ENCODE assay signal across 1 cellular context in the genomic region with DNA sequence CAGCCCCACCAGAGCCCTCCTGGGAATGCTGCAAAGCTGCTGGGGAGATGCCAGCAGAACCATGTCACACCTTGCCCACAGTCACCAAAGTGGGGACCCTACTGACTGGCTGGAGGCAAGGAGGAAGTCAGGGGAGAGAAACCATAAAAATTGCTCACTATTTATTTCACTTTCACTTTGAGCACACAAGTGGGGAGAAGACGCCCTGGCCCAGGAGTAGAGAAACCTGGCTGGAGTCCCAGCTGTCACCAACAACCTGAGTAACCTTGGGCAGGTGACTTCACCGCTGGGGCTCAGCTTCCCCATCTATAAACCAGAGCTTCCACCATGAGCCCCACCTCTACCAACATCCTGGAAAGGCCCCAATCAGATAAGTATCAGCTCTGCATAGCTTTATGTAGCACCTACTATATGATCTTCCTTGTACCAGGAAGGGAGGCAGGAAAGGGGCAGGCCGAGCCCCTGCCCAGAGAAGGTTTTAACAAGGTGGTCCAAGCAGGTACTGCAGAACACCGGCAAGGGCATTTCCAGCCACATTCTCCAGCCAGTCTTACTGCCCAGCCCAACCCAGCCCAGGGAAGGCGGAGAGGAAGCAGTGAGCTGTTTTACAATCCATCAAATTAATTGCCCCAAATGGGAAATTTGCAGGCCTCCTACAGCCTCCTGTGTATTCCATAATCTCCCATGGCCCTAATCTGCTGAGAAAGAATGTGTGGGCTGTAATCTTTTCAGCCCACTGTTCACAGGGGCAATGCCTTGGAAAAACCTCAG.
TF ChIP-seq lines count a peak whose summit lies in the region.

No MANE protein-coding gene starts in this region.

TF ChIP-seq in H1, 55 proteins besides CTCF, POLR2A, EP300 and RAD21 (continued from another document):
- TF ChIP-seq CTBP2 (IDR thresholded peaks at IDR 0.05; ENCODE audit: borderline replicate concordance, insufficient read depth, insufficient read length, low read length) = no peak
- TF ChIP-seq ASH2L (IDR thresholded peaks at IDR 0.05; ENCODE audit: low read length) = no peak
- TF ChIP-seq TCF12 (IDR thresholded peaks at IDR 0.05; ENCODE audit: low read depth, low read length) = no peak
- no peak for TF ChIP-seq HDAC6 (IDR thresholded peaks at IDR 0.05; ENCODE audit: low read depth, low read length)
